8 cellular contexts compared by ENCODE assay signal in the genomic region with DNA sequence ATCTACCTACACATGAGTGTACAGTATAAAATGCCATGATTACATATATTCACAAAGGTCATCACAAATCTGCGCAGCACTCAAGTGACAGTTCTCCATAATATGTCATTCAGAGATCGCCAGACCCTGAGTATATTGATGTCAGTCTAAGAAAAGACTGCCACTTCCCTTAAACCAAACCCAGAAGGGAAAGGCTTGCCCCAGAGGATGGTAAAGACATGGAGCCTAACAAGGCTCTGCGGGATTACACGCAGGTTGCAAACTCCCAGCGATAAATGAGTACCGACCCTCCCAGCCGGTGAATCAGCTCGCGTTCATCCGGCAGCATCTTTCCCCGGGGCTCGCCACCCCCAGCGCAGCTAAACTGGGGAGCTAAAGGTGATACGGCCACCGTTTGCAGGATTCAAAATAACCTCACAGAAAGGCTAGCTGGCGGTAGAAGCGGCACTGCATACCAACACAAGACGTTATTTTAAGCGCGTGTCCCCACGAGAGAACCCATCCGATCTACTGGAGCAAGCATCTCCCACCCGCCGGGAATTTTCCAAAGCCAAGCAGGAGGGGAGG. TPM values are rescaled to one million over a fixed set of nuclear protein-coding genes. Genes with fewer than 3 reads are reported as not detected.
A peak's percentile ranks its signal among the peaks of the same experiment; 100 is the strongest.
DNase-seq lines count a peak whose midpoint lies in the region; ATAC-seq, FAIRE-seq and TF ChIP-seq lines count a peak whose summit lies in the region.

No MANE protein-coding gene starts in this region.

- H3K23ac ChIP-seq in mesenchymal stem cell (ENCODE audit: low read length in 2 of 2) = peak overlapping the region in 1 of 2 experiments; percentile 64

- H2BK15ac ChIP-seq in mesenchymal stem cell (ENCODE audit: low read depth, poor library complexity, severe bottlenecking) = peak overlapping the region; percentile 26

- no peak for DNase-seq in Right ventricle myocardium inferior (ENCODE audit: missing footprints)
- no peak for DNase-seq in cardiac septum (ENCODE audit: low spot score)
- peak; percentile 33 to 43 for DNase-seq in activated CD4-positive, alpha-beta T cell treated with anti-CD3 and anti-CD28 coated beads, Interleukin-2, amount 50 U/mL, for 4 hours
- peak; percentile 35 for DNase-seq in mesenchymal stem cell
- peak; percentile 22 to 26 for DNase-seq in stimulated activated CD8-positive, alpha-beta memory T cell treated with anti-CD3 and anti-CD28 coated beads, Interleukin-15, amount 100 ng/mL, for 48 hours (ENCODE audit: low read depth in 2 of 2)
- DNase-seq in D721Med (ENCODE audit: insufficient read length, low spot score) = no peak

- 5 to 6% methylated on average over 24 of the region's 24 CpGs for WGBS in ectodermal cell, 2 experiments
- 9% methylated on average over 22 of the region's 24 CpGs for WGBS in mesenchymal stem cell

- H3K18ac ChIP-seq in mesenchymal stem cell (ENCODE audit: low read depth in 1 of 2, low read length in 2 of 2) = peak overlapping the region; percentile 80 to 85

- peaks cover 49% of the 10 kb centered on the region for H3K4me1 ChIP-seq in KMS-11 (ENCODE audit: low read depth, poor library complexity, severe bottlenecking)
- H3K4me1 ChIP-seq in ectodermal cell (ENCODE audit: control insufficient read depth, insufficient read depth, low read length) = no peaks in the 10 kb centered on the region
- H3K4me1 ChIP-seq in mesenchymal stem cell (ENCODE audit: control insufficient read depth, insufficient read depth, low read depth, low read length) = peaks cover 5% of the 10 kb centered on the region

- ATAC-seq in Right ventricle myocardium inferior = peak; percentile 13

- peak overlapping the region; percentile 92 for H2BK120ac ChIP-seq in mesenchymal stem cell (ENCODE audit: low read depth, low read length)

- no peaks in the 10 kb centered on the region for H3K27me3 ChIP-seq in KMS-11 (ENCODE audit: insufficient read depth, low read depth)
- peaks cover 53% of the 10 kb centered on the region for H3K27me3 ChIP-seq in ectodermal cell (ENCODE audit: control insufficient read depth, insufficient read depth, low read length, poor library complexity, severe bottlenecking)
- H3K27me3 ChIP-seq in mesenchymal stem cell (ENCODE audit: control insufficient read depth in 1 of 2, insufficient read depth in 1 of 2, low read length in 2 of 2) = peaks cover 9 to 19% of the 10 kb centered on the region in 2 experiments

- peak overlapping the region in 1 of 2 experiments; percentile 40 for H3K4ac ChIP-seq in mesenchymal stem cell (ENCODE audit: low read depth in 1 of 2, low read length in 2 of 2)

- H2BK5ac ChIP-seq in mesenchymal stem cell (ENCODE audit: low read depth, low read length, poor library complexity, severe bottlenecking) = no peak overlapping the region

- no peak overlapping the region for H2AK5ac ChIP-seq in mesenchymal stem cell (ENCODE audit: low read length, severe bottlenecking)

- H3K4me3 ChIP-seq in KMS-11 (IDR thresholded peaks at IDR 0.05; ENCODE audit: insufficient read depth, low read depth, low read length) (peak overlapping the region; percentile 45), ectodermal cell (ENCODE audit: insufficient read depth, low read depth, low read length) (peak overlapping the region; percentile 71), mesenchymal stem cell (ENCODE audit: insufficient read depth in 1 of 2, low read depth in 1 of 2, low read length in 2 of 2) (peak overlapping the region; percentile 82 to 93)

- H3K9me3 ChIP-seq in ectodermal cell (ENCODE audit: control insufficient read depth, low read length) (no peaks in the 10 kb centered on the region), mesenchymal stem cell (ENCODE audit: control insufficient read depth, low read length) (no peaks in the 10 kb centered on the region)

- H3K79me1 ChIP-seq in mesenchymal stem cell (replicated peaks; ENCODE audit: low read length, poor library complexity, severe bottlenecking) = peaks cover 6% of the 10 kb centered on the region

- intact Hi-C loops in Right ventricle myocardium inferior (cut with DNase I) = loop anchor here (5.0 to 10.0 kb wide), 5 partner anchors 39 to 271 kb away; a partner anchor contains a TSS
- intact Hi-C loops in cardiac septum (cut with DNase I) = loop anchor here (10.0 kb wide), 1 partner anchor 193 kb away; no protein-coding TSS in a partner anchor

- no peaks in the 10 kb centered on the region; the same call in 1 of the 2 replicates for H3K36me3 ChIP-seq in KMS-11 (ENCODE audit: insufficient read depth)
- H3K36me3 ChIP-seq in ectodermal cell (ENCODE audit: control insufficient read depth, insufficient read depth, low read length) = no peaks in the 10 kb centered on the region
- no peaks in the 10 kb centered on the region for H3K36me3 ChIP-seq in mesenchymal stem cell (ENCODE audit: control insufficient read depth in 1 of 2, insufficient read depth in 2 of 2, low read depth in 1 of 2, low read length in 2 of 2)

- peak overlapping the region; percentile 52 for H3K27ac ChIP-seq in KMS-11
- H3K27ac ChIP-seq in ectodermal cell (ENCODE audit: insufficient read depth, low read depth, low read length, poor library complexity, severe bottlenecking) = no peak overlapping the region
- H3K27ac ChIP-seq in mesenchymal stem cell (ENCODE audit: low read length, poor library complexity, severe bottlenecking) = no peak overlapping the region

- H4K91ac ChIP-seq in mesenchymal stem cell (ENCODE audit: low read length) = no peak overlapping the region

- H3K4me2 ChIP-seq in KMS-11 = peak overlapping the region; percentile 43
- peak overlapping the region; percentile 96 for H3K4me2 ChIP-seq in mesenchymal stem cell (ENCODE audit: low read length, poor library complexity, severe bottlenecking)

- H2BK12ac ChIP-seq in mesenchymal stem cell (ENCODE audit: low read length in 2 of 2) = no peak overlapping the region

- H2AFZ ChIP-seq in KMS-11 (ENCODE audit: low read depth) (peak overlapping the region; percentile 64), mesenchymal stem cell (ENCODE audit: low read depth, low read length) (peak overlapping the region; percentile 94)

- no peaks in the 10 kb centered on the region for H4K20me1 ChIP-seq in KMS-11 (ENCODE audit: insufficient read depth)

- peak overlapping the region in 1 of 2 experiments; percentile 88 for H3K14ac ChIP-seq in mesenchymal stem cell (ENCODE audit: low read length in 2 of 2)

- peak overlapping the region; percentile 51 for H4K8ac ChIP-seq in mesenchymal stem cell (ENCODE audit: low read length)

- H3K9ac ChIP-seq in KMS-11 = peak overlapping the region; percentile 57; the same call in 1 of the 2 replicates
- peak overlapping the region; percentile 89 for H3K9ac ChIP-seq in mesenchymal stem cell (ENCODE audit: low read length)

- peaks cover 63% of the 10 kb centered on the region for H3K79me2 ChIP-seq in KMS-11 (ENCODE audit: insufficient read depth, low read depth)

- TF ChIP-seq CTCF in KMS-11 (conservative IDR thresholded peaks at IDR 0.05; ENCODE audit: low read depth, low read length) (no peak), D721Med (IDR thresholded peaks at IDR 0.05; ENCODE audit: insufficient read depth, missing control alignments) (no peak)

- no peak for FAIRE-seq in D721Med (lab: Jason Lieb, UNC)

RNA-seq across cellular contexts. Expression of a gene that starts 0.7 kb away (rescaled TPM):
- total RNA-seq in Right ventricle myocardium inferior = 7.9 TPM
- total RNA-seq in cardiac septum = 11.4 TPM
- polyA plus RNA-seq in ectodermal cell (2013, experiment 1 of 4) = 18.5 TPM
- polyA plus RNA-seq in ectodermal cell (2013, experiment 2 of 4) = 17.4 TPM
- polyA plus RNA-seq in ectodermal cell (2013, experiment 3 of 4) = 14.2 TPM
- polyA plus RNA-seq in ectodermal cell (2013, experiment 4 of 4) = 17.3 TPM
- 13.1 TPM for polyA plus RNA-seq in mesenchymal stem cell (2013, experiment 1 of 2)
- 11.6 TPM for polyA plus RNA-seq in mesenchymal stem cell (2013, experiment 2 of 2)

RNA-seq across cellular contexts. Expression of a gene that starts 40.8 kb away (rescaled TPM):
- total RNA-seq in Right ventricle myocardium inferior = 155 TPM
- total RNA-seq in cardiac septum = 131 TPM
- 178 TPM for polyA plus RNA-seq in ectodermal cell (2013, experiment 1 of 4)
- 191 TPM for polyA plus RNA-seq in ectodermal cell (2013, experiment 2 of 4)
- 143 TPM for polyA plus RNA-seq in ectodermal cell (2013, experiment 3 of 4)
- 153 TPM for polyA plus RNA-seq in ectodermal cell (2013, experiment 4 of 4)
- polyA plus RNA-seq in mesenchymal stem cell (2013, experiment 1 of 2) = 59.1 TPM
- polyA plus RNA-seq in mesenchymal stem cell (2013, experiment 2 of 2) = 58.9 TPM

Comparison
In these comparisons a context has a peak if more than half of its experiments do, and no peak if none do; other contexts are left out.
1. DNase-seq: peak in activated CD4-positive, alpha-beta T cell treated with anti-CD3 and anti-CD28 coated beads, Interleukin-2, amount 50 U/mL, for 4 hours (2 of 2), mesenchymal stem cell (single experiment) and stimulated activated CD8-positive, alpha-beta memory T cell treated with anti-CD3 and anti-CD28 coated beads, Interleukin-15, amount 100 ng/mL, for 48 hours (2 of 2); none in Right ventricle myocardium inferior (single experiment), cardiac septum (single experiment) and D721Med (single experiment).
2. Peak in every context shown above with its lines, with median percentiles within 50 percentile points of each other: H3K4me3 ChIP-seq.